Comparison of ENCODE assay signal across 1 cellular context in the genomic region with DNA sequence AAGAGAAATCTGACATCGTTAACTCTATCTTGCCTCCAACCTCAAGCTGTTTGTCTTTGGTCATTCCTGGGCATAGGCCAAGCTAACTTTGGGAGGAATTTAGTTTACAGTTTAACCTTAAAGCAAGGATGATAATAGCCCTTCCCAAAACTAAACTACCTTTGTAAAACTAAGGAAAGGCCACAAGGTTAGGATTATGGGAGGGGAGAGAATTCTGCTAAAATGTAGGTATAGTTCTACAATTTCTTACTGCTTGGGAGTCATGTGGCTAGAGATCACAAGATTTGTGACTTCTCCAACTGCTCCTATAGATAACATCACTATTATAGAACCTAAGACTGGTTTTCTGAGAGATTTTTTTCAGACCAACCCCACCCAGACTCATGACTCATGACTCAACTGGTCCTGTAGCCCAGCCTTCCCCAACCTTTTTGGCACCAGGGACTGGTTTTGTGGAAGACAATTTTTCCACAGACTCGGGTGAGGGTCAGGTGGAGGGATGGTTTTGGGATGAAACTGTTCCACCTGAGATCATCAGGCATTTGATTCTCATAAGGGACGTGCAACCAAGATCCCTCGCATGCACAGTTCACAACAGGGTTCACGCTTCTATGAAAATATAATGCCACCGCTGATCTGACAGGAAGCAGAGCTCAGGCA.
TF ChIP-seq lines count a peak whose summit lies in the region.

No MANE protein-coding gene starts in this region.

TF ChIP-seq in K562, 482 proteins besides CTCF, POLR2A, EP300 and RAD21 (continued from another document and continues in another):
- TF ChIP-seq, protein P1, sequence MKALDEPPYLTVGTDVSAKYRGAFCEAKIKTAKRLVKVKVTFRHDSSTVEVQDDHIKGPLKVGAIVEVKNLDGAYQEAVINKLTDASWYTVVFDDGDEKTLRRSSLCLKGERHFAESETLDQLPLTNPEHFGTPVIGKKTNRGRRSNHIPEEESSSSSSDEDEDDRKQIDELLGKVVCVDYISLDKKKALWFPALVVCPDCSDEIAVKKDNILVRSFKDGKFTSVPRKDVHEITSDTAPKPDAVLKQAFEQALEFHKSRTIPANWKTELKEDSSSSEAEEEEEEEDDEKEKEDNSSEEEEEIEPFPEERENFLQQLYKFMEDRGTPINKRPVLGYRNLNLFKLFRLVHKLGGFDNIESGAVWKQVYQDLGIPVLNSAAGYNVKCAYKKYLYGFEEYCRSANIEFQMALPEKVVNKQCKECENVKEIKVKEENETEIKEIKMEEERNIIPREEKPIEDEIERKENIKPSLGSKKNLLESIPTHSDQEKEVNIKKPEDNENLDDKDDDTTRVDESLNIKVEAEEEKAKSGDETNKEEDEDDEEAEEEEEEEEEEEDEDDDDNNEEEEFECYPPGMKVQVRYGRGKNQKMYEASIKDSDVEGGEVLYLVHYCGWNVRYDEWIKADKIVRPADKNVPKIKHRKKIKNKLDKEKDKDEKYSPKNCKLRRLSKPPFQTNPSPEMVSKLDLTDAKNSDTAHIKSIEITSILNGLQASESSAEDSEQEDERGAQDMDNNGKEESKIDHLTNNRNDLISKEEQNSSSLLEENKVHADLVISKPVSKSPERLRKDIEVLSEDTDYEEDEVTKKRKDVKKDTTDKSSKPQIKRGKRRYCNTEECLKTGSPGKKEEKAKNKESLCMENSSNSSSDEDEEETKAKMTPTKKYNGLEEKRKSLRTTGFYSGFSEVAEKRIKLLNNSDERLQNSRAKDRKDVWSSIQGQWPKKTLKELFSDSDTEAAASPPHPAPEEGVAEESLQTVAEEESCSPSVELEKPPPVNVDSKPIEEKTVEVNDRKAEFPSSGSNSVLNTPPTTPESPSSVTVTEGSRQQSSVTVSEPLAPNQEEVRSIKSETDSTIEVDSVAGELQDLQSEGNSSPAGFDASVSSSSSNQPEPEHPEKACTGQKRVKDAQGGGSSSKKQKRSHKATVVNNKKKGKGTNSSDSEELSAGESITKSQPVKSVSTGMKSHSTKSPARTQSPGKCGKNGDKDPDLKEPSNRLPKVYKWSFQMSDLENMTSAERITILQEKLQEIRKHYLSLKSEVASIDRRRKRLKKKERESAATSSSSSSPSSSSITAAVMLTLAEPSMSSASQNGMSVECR (CRISPR knock-in tag; IDR thresholded peaks at IDR 0.05): no peak
- TF ChIP-seq L3MBTL2 (IDR thresholded peaks at IDR 0.05): peak; percentile 76
- TF ChIP-seq NCOA2 (IDR thresholded peaks at IDR 0.05; ENCODE audit: partially characterized antibody in 2 of 2): no peak
- peak; percentile 73 for TF ChIP-seq MEIS2 (IDR thresholded peaks at IDR 0.05; ENCODE audit: partially characterized antibody)
- peak; percentile 74 for TF ChIP-seq SOX6 (IDR thresholded peaks at IDR 0.05)
- TF ChIP-seq, protein P2, sequence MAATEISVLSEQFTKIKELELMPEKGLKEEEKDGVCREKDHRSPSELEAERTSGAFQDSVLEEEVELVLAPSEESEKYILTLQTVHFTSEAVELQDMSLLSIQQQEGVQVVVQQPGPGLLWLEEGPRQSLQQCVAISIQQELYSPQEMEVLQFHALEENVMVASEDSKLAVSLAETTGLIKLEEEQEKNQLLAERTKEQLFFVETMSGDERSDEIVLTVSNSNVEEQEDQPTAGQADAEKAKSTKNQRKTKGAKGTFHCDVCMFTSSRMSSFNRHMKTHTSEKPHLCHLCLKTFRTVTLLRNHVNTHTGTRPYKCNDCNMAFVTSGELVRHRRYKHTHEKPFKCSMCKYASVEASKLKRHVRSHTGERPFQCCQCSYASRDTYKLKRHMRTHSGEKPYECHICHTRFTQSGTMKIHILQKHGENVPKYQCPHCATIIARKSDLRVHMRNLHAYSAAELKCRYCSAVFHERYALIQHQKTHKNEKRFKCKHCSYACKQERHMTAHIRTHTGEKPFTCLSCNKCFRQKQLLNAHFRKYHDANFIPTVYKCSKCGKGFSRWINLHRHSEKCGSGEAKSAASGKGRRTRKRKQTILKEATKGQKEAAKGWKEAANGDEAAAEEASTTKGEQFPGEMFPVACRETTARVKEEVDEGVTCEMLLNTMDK (IDR thresholded peaks at IDR 0.05; ENCODE audit: borderline replicate concordance, insufficient read depth, low read depth, low read length, poor library complexity, severe bottlenecking): no peak
- TF ChIP-seq, protein P3, sequence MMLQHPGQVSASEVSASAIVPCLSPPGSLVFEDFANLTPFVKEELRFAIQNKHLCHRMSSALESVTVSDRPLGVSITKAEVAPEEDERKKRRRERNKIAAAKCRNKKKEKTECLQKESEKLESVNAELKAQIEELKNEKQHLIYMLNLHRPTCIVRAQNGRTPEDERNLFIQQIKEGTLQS (IDR thresholded peaks at IDR 0.05): peak; percentile 86
- TF ChIP-seq, protein P3 (CRISPR knock-in tag; conservative IDR thresholded peaks at IDR 0.05): no peak
- no peak for TF ChIP-seq POLR2AphosphoS2 (IDR thresholded peaks at IDR 0.05; ENCODE audit: low read length)
- TF ChIP-seq YY1 (IDR thresholded peaks at IDR 0.05; ENCODE audit: borderline replicate concordance in 1 of 3, control insufficient read depth in 1 of 3, extremely low read depth in 1 of 3, insufficient read depth in 3 of 3, insufficient read length in 1 of 3, insufficient replicate concordance in 2 of 3, low read depth in 1 of 3, low read length in 2 of 3): no peak
- no peak for TF ChIP-seq NCOA1 (IDR thresholded peaks at IDR 0.05; ENCODE audit: low read depth)
- no peak; the same call in 1 of the 2 replicates for TF ChIP-seq GABPA (tag; conservative IDR thresholded peaks at IDR 0.05; ENCODE audit: low read depth)
- peak; percentile 18; the same call in 1 of the 2 replicates for TF ChIP-seq PYGO2 (tag; IDR thresholded peaks at IDR 0.05)
- TF ChIP-seq ZNF584 (CRISPR knock-in tag; IDR thresholded peaks at IDR 0.05; ENCODE audit: low read depth): peak; percentile 54; the same call in 1 of the 2 replicates
- peak; percentile 36; the same call in 1 of the 2 replicates for TF ChIP-seq DDX20 (tag; IDR thresholded peaks at IDR 0.05; ENCODE audit: low read depth)
- no peak for TF ChIP-seq SMAD2 (IDR thresholded peaks at IDR 0.05; ENCODE audit: low read depth, low read length)
- TF ChIP-seq, protein P4, sequence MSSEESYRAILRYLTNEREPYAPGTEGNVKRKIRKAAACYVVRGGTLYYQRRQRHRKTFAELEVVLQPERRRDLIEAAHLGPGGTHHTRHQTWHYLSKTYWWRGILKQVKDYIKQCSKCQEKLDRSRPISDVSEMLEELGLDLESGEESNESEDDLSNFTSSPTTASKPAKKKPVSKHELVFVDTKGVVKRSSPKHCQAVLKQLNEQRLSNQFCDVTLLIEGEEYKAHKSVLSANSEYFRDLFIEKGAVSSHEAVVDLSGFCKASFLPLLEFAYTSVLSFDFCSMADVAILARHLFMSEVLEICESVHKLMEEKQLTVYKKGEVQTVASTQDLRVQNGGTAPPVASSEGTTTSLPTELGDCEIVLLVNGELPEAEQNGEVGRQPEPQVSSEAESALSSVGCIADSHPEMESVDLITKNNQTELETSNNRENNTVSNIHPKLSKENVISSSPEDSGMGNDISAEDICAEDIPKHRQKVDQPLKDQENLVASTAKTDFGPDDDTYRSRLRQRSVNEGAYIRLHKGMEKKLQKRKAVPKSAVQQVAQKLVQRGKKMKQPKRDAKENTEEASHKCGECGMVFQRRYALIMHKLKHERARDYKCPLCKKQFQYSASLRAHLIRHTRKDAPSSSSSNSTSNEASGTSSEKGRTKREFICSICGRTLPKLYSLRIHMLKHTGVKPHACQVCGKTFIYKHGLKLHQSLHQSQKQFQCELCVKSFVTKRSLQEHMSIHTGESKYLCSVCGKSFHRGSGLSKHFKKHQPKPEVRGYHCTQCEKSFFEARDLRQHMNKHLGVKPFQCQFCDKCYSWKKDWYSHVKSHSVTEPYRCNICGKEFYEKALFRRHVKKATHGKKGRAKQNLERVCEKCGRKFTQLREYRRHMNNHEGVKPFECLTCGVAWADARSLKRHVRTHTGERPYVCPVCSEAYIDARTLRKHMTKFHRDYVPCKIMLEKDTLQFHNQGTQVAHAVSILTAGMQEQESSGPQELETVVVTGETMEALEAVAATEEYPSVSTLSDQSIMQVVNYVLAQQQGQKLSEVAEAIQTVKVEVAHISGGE (CRISPR knock-in tag; IDR thresholded peaks at IDR 0.05): peak in 1 of 3 experiments; percentile 48; a peak in 1 of 6 replicates
- TF ChIP-seq MAFG (tag; conservative IDR thresholded peaks at IDR 0.05): peak; percentile 18; the same call in 1 of the 2 replicates
- TF ChIP-seq CTBP1 (IDR thresholded peaks at IDR 0.05; ENCODE audit: borderline replicate concordance): peak; percentile 55; the same call in 1 of the 2 replicates
- TF ChIP-seq HNRNPL (IDR thresholded peaks at IDR 0.05; ENCODE audit: low read depth, low read length): no peak
- TF ChIP-seq, protein P5, sequence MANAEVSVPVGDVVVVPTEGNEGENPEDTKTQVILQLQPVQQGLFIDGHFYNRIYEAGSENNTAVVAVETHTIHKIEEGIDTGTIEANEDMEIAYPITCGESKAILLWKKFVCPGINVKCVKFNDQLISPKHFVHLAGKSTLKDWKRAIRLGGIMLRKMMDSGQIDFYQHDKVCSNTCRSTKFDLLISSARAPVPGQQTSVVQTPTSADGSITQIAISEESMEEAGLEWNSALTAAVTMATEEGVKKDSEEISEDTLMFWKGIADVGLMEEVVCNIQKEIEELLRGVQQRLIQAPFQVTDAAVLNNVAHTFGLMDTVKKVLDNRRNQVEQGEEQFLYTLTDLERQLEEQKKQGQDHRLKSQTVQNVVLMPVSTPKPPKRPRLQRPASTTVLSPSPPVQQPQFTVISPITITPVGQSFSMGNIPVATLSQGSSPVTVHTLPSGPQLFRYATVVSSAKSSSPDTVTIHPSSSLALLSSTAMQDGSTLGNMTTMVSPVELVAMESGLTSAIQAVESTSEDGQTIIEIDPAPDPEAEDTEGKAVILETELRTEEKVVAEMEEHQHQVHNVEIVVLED (CRISPR knock-in tag; IDR thresholded peaks at IDR 0.05): peak; percentile 14; the same call in 1 of the 2 replicates
- TF ChIP-seq, protein P6, sequence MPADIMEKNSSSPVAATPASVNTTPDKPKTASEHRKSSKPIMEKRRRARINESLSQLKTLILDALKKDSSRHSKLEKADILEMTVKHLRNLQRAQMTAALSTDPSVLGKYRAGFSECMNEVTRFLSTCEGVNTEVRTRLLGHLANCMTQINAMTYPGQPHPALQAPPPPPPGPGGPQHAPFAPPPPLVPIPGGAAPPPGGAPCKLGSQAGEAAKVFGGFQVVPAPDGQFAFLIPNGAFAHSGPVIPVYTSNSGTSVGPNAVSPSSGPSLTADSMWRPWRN (IDR thresholded peaks at IDR 0.05; ENCODE audit: low read depth): no peak
- no peak for TF ChIP-seq CSDE1 (IDR thresholded peaks at IDR 0.05)
- TF ChIP-seq POLR2AphosphoS5 (IDR thresholded peaks at IDR 0.05; ENCODE audit: control insufficient read depth, insufficient read depth, low read depth, low read length): no peak
- TF ChIP-seq, protein P7, sequence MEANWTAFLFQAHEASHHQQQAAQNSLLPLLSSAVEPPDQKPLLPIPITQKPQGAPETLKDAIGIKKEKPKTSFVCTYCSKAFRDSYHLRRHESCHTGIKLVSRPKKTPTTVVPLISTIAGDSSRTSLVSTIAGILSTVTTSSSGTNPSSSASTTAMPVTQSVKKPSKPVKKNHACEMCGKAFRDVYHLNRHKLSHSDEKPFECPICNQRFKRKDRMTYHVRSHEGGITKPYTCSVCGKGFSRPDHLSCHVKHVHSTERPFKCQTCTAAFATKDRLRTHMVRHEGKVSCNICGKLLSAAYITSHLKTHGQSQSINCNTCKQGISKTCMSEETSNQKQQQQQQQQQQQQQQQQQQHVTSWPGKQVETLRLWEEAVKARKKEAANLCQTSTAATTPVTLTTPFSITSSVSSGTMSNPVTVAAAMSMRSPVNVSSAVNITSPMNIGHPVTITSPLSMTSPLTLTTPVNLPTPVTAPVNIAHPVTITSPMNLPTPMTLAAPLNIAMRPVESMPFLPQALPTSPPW (CRISPR knock-in tag; IDR thresholded peaks at IDR 0.05): peak; percentile 57; the same call in 1 of the 2 replicates
- TF ChIP-seq, protein P8, sequence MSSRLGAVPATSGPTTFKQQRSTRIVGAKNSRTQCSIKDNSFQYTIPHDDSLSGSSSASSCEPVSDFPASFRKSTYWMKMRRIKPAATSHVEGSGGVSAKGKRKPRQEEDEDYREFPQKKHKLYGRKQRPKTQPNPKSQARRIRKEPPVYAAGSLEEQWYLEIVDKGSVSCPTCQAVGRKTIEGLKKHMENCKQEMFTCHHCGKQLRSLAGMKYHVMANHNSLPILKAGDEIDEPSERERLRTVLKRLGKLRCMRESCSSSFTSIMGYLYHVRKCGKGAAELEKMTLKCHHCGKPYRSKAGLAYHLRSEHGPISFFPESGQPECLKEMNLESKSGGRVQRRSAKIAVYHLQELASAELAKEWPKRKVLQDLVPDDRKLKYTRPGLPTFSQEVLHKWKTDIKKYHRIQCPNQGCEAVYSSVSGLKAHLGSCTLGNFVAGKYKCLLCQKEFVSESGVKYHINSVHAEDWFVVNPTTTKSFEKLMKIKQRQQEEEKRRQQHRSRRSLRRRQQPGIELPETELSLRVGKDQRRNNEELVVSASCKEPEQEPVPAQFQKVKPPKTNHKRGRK (tag; IDR thresholded peaks at IDR 0.05): no peak
- TF ChIP-seq, protein P9, sequence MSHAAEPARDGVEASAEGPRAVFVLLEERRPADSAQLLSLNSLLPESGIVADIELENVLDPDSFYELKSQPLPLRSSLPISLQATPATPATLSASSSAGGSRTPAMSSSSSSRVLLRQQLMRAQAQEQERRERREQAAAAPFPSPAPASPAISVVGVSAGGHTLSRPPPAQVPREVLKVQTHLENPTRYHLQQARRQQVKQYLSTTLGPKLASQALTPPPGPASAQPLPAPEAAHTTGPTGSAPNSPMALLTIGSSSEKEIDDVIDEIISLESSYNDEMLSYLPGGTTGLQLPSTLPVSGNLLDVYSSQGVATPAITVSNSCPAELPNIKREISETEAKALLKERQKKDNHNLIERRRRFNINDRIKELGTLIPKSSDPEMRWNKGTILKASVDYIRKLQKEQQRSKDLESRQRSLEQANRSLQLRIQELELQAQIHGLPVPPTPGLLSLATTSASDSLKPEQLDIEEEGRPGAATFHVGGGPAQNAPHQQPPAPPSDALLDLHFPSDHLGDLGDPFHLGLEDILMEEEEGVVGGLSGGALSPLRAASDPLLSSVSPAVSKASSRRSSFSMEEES (CRISPR knock-in tag; IDR thresholded peaks at IDR 0.05): peak; percentile 70
